ENCODE assay signal across 22 cellular contexts in genomic region chr1:203367051-203367450, GRCh38. TPM values are rescaled to one million over a fixed set of nuclear protein-coding genes. Genes with fewer than 3 reads are reported as not detected.
DNase-seq lines count a peak whose midpoint lies in the region; FAIRE-seq and TF ChIP-seq lines count a peak whose summit lies in the region.
"Had no signal": no experiment of that assay in that cellular context is flagged by ENCODE, and none has a peak within 500 bp of the region (broad histone marks: within the 10 kb centered on the region; RNA-seq: fewer than 3 reads in every experiment).

No MANE protein-coding gene starts in this region.

- CTCF ChIA-PET in CD4-positive, alpha-beta memory T cell (lab: Charles Lee; ENCODE audit: partially characterized antibody) = interaction anchor here (1.4 kb wide), 1 partner anchor 100 kb away, joined by 3 read pairs; no protein-coding TSS in a partner anchor

- H3K36me3 ChIP-seq in CD4-positive, alpha-beta memory T cell (ENCODE audit: insufficient read depth, low read length) = no peaks in the 10 kb centered on the region
- H3K36me3 ChIP-seq: BLaER1 treated with 17β-estradiol and CSF1 and Interleukin-3, amounts not matched to agents 10 nM and 100 nM; gastrocnemius medialis; SJCRH30; spleen; thoracic aorta had no signal

- H3K9me3 Mint-ChIP-seq in CD4-positive, alpha-beta memory T cell = peaks cover 0 to 5% (median 0%) of the 10 kb centered on the region in 8 donors
- H3K9me3 Mint-ChIP-seq in CD14-positive monocyte = no peaks in the 10 kb centered on the region
- H3K9me3 Mint-ChIP-seq: activated naive CD8-positive, alpha-beta T cell treated with anti-CD3 and anti-CD28 coated beads, Interleukin-2, amount 10 ng/mL, durations not matched to agents 7 days and 5 days had no signal

- DNase-seq in Ammon's horn (ENCODE audit: low spot score) (peak; percentile 45), NCI-H1105 treated with DMSO at 0.1 percent for 48 hours (lab: John Stamatoyannopoulos, UW) (peak; percentile 82), NCI-H510A (lab: John Stamatoyannopoulos, UW) (peak; percentile 22), caudate nucleus (lab: John Stamatoyannopoulos, UW) (peak in 4 of 61 donors; percentile 11 to 27 (median 15)), urothelium cell line (ENCODE audit: low spot score) (no peak), NCI-H2227 treated with DMSO at 0.1 percent for 48 hours (lab: John Stamatoyannopoulos, UW) (no peak), CD14-positive monocyte (ENCODE audit: low spot score) (no peak)
- DNase-seq in CD4-positive, alpha-beta memory T cell = no peak
- DNase-seq: activated naive CD8-positive, alpha-beta T cell treated with anti-CD3 and anti-CD28 coated beads, Interleukin-2, amount 10 ng/mL, durations not matched to agents 7 days and 5 days; DMS79 treated with DMSO at 0.1 percent for 48 hours; gastrocnemius medialis; GOT3; NCI-H446 treated with DMSO at 0.1 percent for 48 hours; spleen; T-helper 2 cell had no signal

- peak overlapping the region; percentile 9 for H3K27ac ChIP-seq in caudate nucleus (ENCODE audit: low read depth, low read length)
- H3K27ac ChIP-seq in CD4-positive, alpha-beta memory T cell (ENCODE audit: low read depth, low read length) = no peak overlapping the region
- H3K27ac ChIP-seq: A549, gastrocnemius medialis, SJCRH30, spleen, thoracic aorta had no signal

- no peak for FAIRE-seq in urothelium cell line (lab: Jason Lieb, UNC)
- FAIRE-seq: A549 had no signal

- no peaks in the 10 kb centered on the region for H3K27me3 ChIP-seq in CD4-positive, alpha-beta memory T cell (ENCODE audit: insufficient read depth, low read length)
- H3K27me3 ChIP-seq: BLaER1 treated with 17β-estradiol and CSF1 and Interleukin-3, amounts not matched to agents 10 nM and 100 nM; dorsolateral prefrontal cortex; gastrocnemius medialis; SJCRH30 had no signal

- no peak overlapping the region for H3K27ac Mint-ChIP-seq in CD4-positive, alpha-beta memory T cell
- H3K27ac Mint-ChIP-seq in CD14-positive monocyte = no peak overlapping the region
- H3K27ac Mint-ChIP-seq: activated naive CD8-positive, alpha-beta T cell treated with anti-CD3 and anti-CD28 coated beads, Interleukin-2, amount 10 ng/mL, durations not matched to agents 7 days and 5 days had no signal

- H3K4me1 Mint-ChIP-seq in CD4-positive, alpha-beta memory T cell = no peaks in the 10 kb centered on the region
- peaks cover 37% of the 10 kb centered on the region for H3K4me1 Mint-ChIP-seq in CD14-positive monocyte
- H3K4me1 Mint-ChIP-seq: activated naive CD8-positive, alpha-beta T cell treated with anti-CD3 and anti-CD28 coated beads, Interleukin-2, amount 10 ng/mL, durations not matched to agents 7 days and 5 days had no signal

- H3K4me3 ChIP-seq in CD4-positive, alpha-beta memory T cell (ENCODE audit: low read length in 2 of 2) = no peak overlapping the region
- H3K4me3 ChIP-seq: A549; BLaER1 treated with 17β-estradiol and CSF1 and Interleukin-3, amounts not matched to agents 10 nM and 100 nM; dorsolateral prefrontal cortex; gastrocnemius medialis; SJCRH30; spleen; thoracic aorta had no signal

- H3K9me3 ChIP-seq in CD4-positive, alpha-beta memory T cell (ENCODE audit: control insufficient read depth in 1 of 2, low read length in 2 of 2) = no peaks in the 10 kb centered on the region
- H3K9me3 ChIP-seq: A549; BLaER1 treated with 17β-estradiol and CSF1 and Interleukin-3, amounts not matched to agents 10 nM and 100 nM; gastrocnemius medialis; SJCRH30; spleen; thoracic aorta had no signal

- no peak overlapping the region for H3K4me3 Mint-ChIP-seq in CD4-positive, alpha-beta memory T cell
- H3K4me3 Mint-ChIP-seq in CD14-positive monocyte = no peak overlapping the region
- H3K4me3 Mint-ChIP-seq: activated naive CD8-positive, alpha-beta T cell treated with anti-CD3 and anti-CD28 coated beads, Interleukin-2, amount 10 ng/mL, durations not matched to agents 7 days and 5 days had no signal

- no peaks in the 10 kb centered on the region for H3K36me3 Mint-ChIP-seq in CD4-positive, alpha-beta memory T cell
- H3K36me3 Mint-ChIP-seq in CD14-positive monocyte = no peaks in the 10 kb centered on the region
- H3K36me3 Mint-ChIP-seq: activated naive CD8-positive, alpha-beta T cell treated with anti-CD3 and anti-CD28 coated beads, Interleukin-2, amount 10 ng/mL, durations not matched to agents 7 days and 5 days had no signal

- intact Hi-C loops in CD4-positive, alpha-beta memory T cell (cut with micrococcal nuclease) = no loop called here
- intact Hi-C loops in CD14-positive monocyte (cut with micrococcal nuclease) = loop anchor here (5.0 to 10.0 kb wide), 2 partner anchors 45 to 68 kb away; no protein-coding TSS in a partner anchor

- H3K27me3 Mint-ChIP-seq in CD4-positive, alpha-beta memory T cell = peaks cover 15 to 17% of the 10 kb centered on the region in 2 donors
- H3K27me3 Mint-ChIP-seq in CD14-positive monocyte (ENCODE audit: low read depth in 3 of 3) = peaks cover 7 to 12% (median 11%) of the 10 kb centered on the region in 3 donors

- no peak for TF ChIP-seq CTCF in CD14-positive monocyte (IDR thresholded peaks at IDR 0.05)

- no peaks in the 10 kb centered on the region for H3K4me1 ChIP-seq in CD4-positive, alpha-beta memory T cell (ENCODE audit: insufficient read depth, low read length)
- H3K4me1 ChIP-seq: A549, SJCRH30 had no signal

- POLR2A ChIA-PET in CD4-positive, alpha-beta memory T cell (lab: Charles Lee; ENCODE audit: partially characterized antibody) = no interaction called here

RNA-seq across cellular contexts. Expression of gene FMOD, which starts 16.1 kb away (rescaled TPM):
- total RNA-seq in CD4-positive, alpha-beta memory T cell = not detected
- polyA plus RNA-seq in CD4-positive, alpha-beta memory T cell = not detected
- not detected for polyA plus RNA-seq in CD14-positive monocyte
- total RNA-seq: activated naive CD8-positive, alpha-beta T cell treated with anti-CD3 and anti-CD28 coated beads, Interleukin-2, amount 10 ng/mL, durations not matched to agents 7 days and 5 days; MCF 10A; mononuclear cell had no signal

Comparison
In these comparisons a context has a peak if more than half of its experiments do, and no peak if none do; other contexts are left out.
1. DNase-seq: peak in Ammon's horn (single experiment), NCI-H1105 treated with DMSO at 0.1 percent for 48 hours (single experiment) and NCI-H510A (single experiment); none in CD4-positive, alpha-beta memory T cell (0 of 5), urothelium cell line (single experiment), NCI-H2227 treated with DMSO at 0.1 percent for 48 hours (single experiment) and CD14-positive monocyte (single experiment).